ENCODE assay signal across 8 cellular contexts in genomic region chr12:125186471-125187147, GRCh38. TPM values are rescaled to one million over a fixed set of nuclear protein-coding genes. Genes with fewer than 3 reads are reported as not detected.
A peak's percentile ranks its signal among the peaks of the same experiment; 100 is the strongest.
DNase-seq lines count a peak whose midpoint lies in the region; ATAC-seq and TF ChIP-seq lines count a peak whose summit lies in the region.

No MANE protein-coding gene starts in this region.

- H3K4me3 ChIP-seq in BLaER1 treated with 17β-estradiol and CSF1 and Interleukin-3, amounts not matched to agents 10 nM and 100 nM: peak overlapping the region; percentile 51 to 75 (median 67)
- H3K4me3 ChIP-seq in GM23338: peak overlapping the region; percentile 70
- H3K4me3 ChIP-seq in ascending aorta: peak overlapping the region; percentile 56 to 73

- H3F3A ChIP-seq in GM23338 (replicated peaks; ENCODE audit: low read depth): peaks cover 35% of the 10 kb centered on the region

- no peak overlapping the region for H2AFZ ChIP-seq in GM23338

- H3K4me2 ChIP-seq in BLaER1 treated with 17β-estradiol and CSF1 and Interleukin-3, amounts not matched to agents 10 nM and 100 nM: peak overlapping the region; percentile 94 to 98 (median 97)
- H3K4me2 ChIP-seq in GM23338: peak overlapping the region; percentile 86

- H3K27ac Mint-ChIP-seq in GM23338 (no peak overlapping the region), mesothelial cell of epicardium (no peak overlapping the region)

- peak overlapping the region; percentile 33 to 73 (median 55); a peak in 19 of 22 replicates for H3K9ac ChIP-seq in BLaER1 treated with 17β-estradiol and CSF1 and Interleukin-3, amounts not matched to agents 10 nM and 100 nM

- peaks cover 0 to 63% (median 29%) of the 10 kb centered on the region in 11 experiments; a peak in 18 of 22 replicates for H4K20me1 ChIP-seq in BLaER1 treated with 17β-estradiol and CSF1 and Interleukin-3, amounts not matched to agents 10 nM and 100 nM
- peaks cover 5% of the 10 kb centered on the region for H4K20me1 ChIP-seq in GM23338 (replicated peaks; ENCODE audit: insufficient read depth)

- H3K4me1 Mint-ChIP-seq in GM23338: peaks cover 54% of the 10 kb centered on the region
- H3K4me1 Mint-ChIP-seq in mesothelial cell of epicardium: peaks cover 15% of the 10 kb centered on the region

- H3K79me2 ChIP-seq in GM23338 (replicated peaks; ENCODE audit: insufficient read depth): peaks cover 35% of the 10 kb centered on the region

- no peaks in the 10 kb centered on the region; the same call in 2 of the 3 replicates for H3K9me3 Mint-ChIP-seq in GM23338
- no peaks in the 10 kb centered on the region for H3K9me3 Mint-ChIP-seq in mesothelial cell of epicardium

- peaks cover 11 to 27% (median 16%) of the 10 kb centered on the region in 10 experiments; a peak in 19 of 20 replicates for H3K4me1 ChIP-seq in BLaER1 treated with 17β-estradiol and CSF1 and Interleukin-3, amounts not matched to agents 10 nM and 100 nM
- H3K4me1 ChIP-seq in GM23338 (ENCODE audit: insufficient read depth) (peaks cover 49% of the 10 kb centered on the region), ascending aorta (peaks cover 0 to 14% of the 10 kb centered on the region in 2 donors)

- peaks cover 78 to 85% (median 81%) of the 10 kb centered on the region in 11 experiments for H3K27me3 ChIP-seq in BLaER1 treated with 17β-estradiol and CSF1 and Interleukin-3, amounts not matched to agents 10 nM and 100 nM
- H3K27me3 ChIP-seq in GM23338 (ENCODE audit: insufficient read depth) (peaks cover 36% of the 10 kb centered on the region), ascending aorta (peaks cover 5% of the 10 kb centered on the region)

- no peaks in the 10 kb centered on the region for H3K9me3 ChIP-seq in BLaER1 treated with 17β-estradiol and CSF1 and Interleukin-3, amounts not matched to agents 10 nM and 100 nM (replicated peaks in 1 of 11)
- no peaks in the 10 kb centered on the region for H3K9me3 ChIP-seq in ascending aorta

- intact Hi-C loops in ascending aorta (cut with DNase I): loop anchor here (10.0 kb wide), 1 partner anchor 148 kb away; no protein-coding TSS in a partner anchor

- TF ChIP-seq CTCF in GM23338 (conservative IDR thresholded peaks at IDR 0.05; ENCODE audit: low read depth in 2 of 2) (no peak), ascending aorta (IDR thresholded peaks at IDR 0.05) (no peak), mesothelial cell of epicardium (IDR thresholded peaks at IDR 0.05; ENCODE audit: unreplicated experiment) (no peak)

- H3K9me2 ChIP-seq in GM23338 (ENCODE audit: insufficient read depth): no peaks in the 10 kb centered on the region

- H3K27me3 Mint-ChIP-seq in GM23338 (ENCODE audit: insufficient read depth, low read depth, poor library complexity) (peaks cover 40% of the 10 kb centered on the region), mesothelial cell of epicardium (ENCODE audit: low read depth) (peaks cover 86% of the 10 kb centered on the region)

- H3K4me3 Mint-ChIP-seq in GM23338: peak overlapping the region; percentile 82
- peak overlapping the region; percentile 56 for H3K4me3 Mint-ChIP-seq in mesothelial cell of epicardium

- no peak overlapping the region for H3K27ac ChIP-seq in BLaER1 treated with 17β-estradiol and CSF1 and Interleukin-3, amounts not matched to agents 10 nM and 100 nM
- H3K27ac ChIP-seq in GM23338 (ENCODE audit: low read depth) (no peak overlapping the region), ascending aorta (no peak overlapping the region)

- ATAC-seq in GM23338: no peak
- no peak for ATAC-seq in HG02610 (IDR thresholded peaks at IDR 0.05; ENCODE audit: unreplicated experiment)

- H3K36me3 ChIP-seq in BLaER1 treated with 17β-estradiol and CSF1 and Interleukin-3, amounts not matched to agents 10 nM and 100 nM: no peaks in the 10 kb centered on the region
- no peaks in the 10 kb centered on the region; the same call in 1 of the 2 replicates for H3K36me3 ChIP-seq in GM23338 (ENCODE audit: insufficient read depth)
- H3K36me3 ChIP-seq in ascending aorta: no peaks in the 10 kb centered on the region

- H3K36me3 Mint-ChIP-seq in GM23338 (ENCODE audit: low read depth): peaks cover 5% of the 10 kb centered on the region
- H3K36me3 Mint-ChIP-seq in mesothelial cell of epicardium: no peaks in the 10 kb centered on the region

- DNase-seq in GM23338 (ENCODE audit: low spot score) (peak; percentile 51), ascending aorta (ENCODE audit: low spot score in 2 of 2) (no peak), mesothelial cell of epicardium (ENCODE audit: low spot score in 2 of 2, unreplicated experiment in 2 of 2) (no peak), SW 1271 (lab: John Stamatoyannopoulos, UW) (no peak), DMS79 treated with DMSO at 0.1 percent for 48 hours (lab: John Stamatoyannopoulos, UW) (no peak), LoVo (ENCODE audit: low spot score) (no peak)

TF ChIP-seq in GM23338, 12 proteins besides CTCF, POLR2A, EP300 and RAD21:
- TF ChIP-seq EZH2phosphoT487 (IDR thresholded peaks at IDR 0.05; ENCODE audit: unreplicated experiment): no peak
- no peak for TF ChIP-seq POLR2AphosphoS5 (IDR thresholded peaks at IDR 0.05; ENCODE audit: low read depth)
- no peak for TF ChIP-seq ZNF462 (CRISPR knock-in tag; IDR thresholded peaks at IDR 0.05)
- no peak for TF ChIP-seq CREB1 (CRISPR knock-in tag; IDR thresholded peaks at IDR 0.05; ENCODE audit: low read depth)
- no peak for TF ChIP-seq EZH2 (IDR thresholded peaks at IDR 0.05; ENCODE audit: low read depth, unreplicated experiment)
- no peak for TF ChIP-seq ZNF114 (CRISPR knock-in tag; IDR thresholded peaks at IDR 0.05)

RNA-seq across cellular contexts. Expression of gene TMEM132B, which starts 0.4 kb away (rescaled TPM):
- total RNA-seq in GM23338 (2014; rRNA removed; shearing (Covaris generic)): 42.6 and 47.6 TPM in 2 replicates
- 8.3 and 9.1 TPM in 2 replicates for polyA plus RNA-seq in GM23338 (2016; fragmentation: Nextera tagmentation; extraction: Ambion mirVana)
- total RNA-seq in ascending aorta: 1.1 TPM
- 1.2 to 1.8 TPM (median 1.4 TPM) in 3 replicates for total RNA-seq in mesothelial cell of epicardium

Comparison
In these comparisons a context has a peak if more than half of its experiments do, and no peak if none do; other contexts are left out.
1. RNA of gene TMEM132B, which starts 0.4 kb away (total RNA-seq): 42.6 to 47.6 TPM in GM23338; 1.2 to 1.8 TPM in mesothelial cell of epicardium and 1.1 TPM in ascending aorta (single experiment); every median in the first group is over 10 times any median in the second.
2. Peak in every context shown above with its lines, with median percentiles within 50 percentile points of each other: H3K4me3 ChIP-seq.